Comparison of ENCODE assay signal across 13 cellular contexts in genomic region chr16:25011891-25012499, GRCh38. TPM values are rescaled to one million over a fixed set of nuclear protein-coding genes. Genes with fewer than 3 reads are reported as not detected.
DNase-seq lines count a peak whose midpoint lies in the region; ATAC-seq and TF ChIP-seq lines count a peak whose summit lies in the region.
"Had no signal": no experiment of that assay in that cellular context is flagged by ENCODE, and none has a peak within 500 bp of the region (broad histone marks: within the 10 kb centered on the region; RNA-seq: fewer than 3 reads in every experiment).

No MANE protein-coding gene starts in this region.

- H3K4me3 ChIP-seq in Caco-2 (ENCODE audit: low read depth, low read length) (no peak overlapping the region), Loucy (ENCODE audit: low read length, poor library complexity, severe bottlenecking) (peak overlapping the region; percentile 87), coronary artery (peak overlapping the region; percentile 88), psoas muscle (peak overlapping the region; percentile 76), mesendoderm (ENCODE audit: low read length) (no peak overlapping the region)

- H3K18ac ChIP-seq in mesendoderm (ENCODE audit: low read length) = no peak overlapping the region

- H3K36me3 Mint-ChIP-seq in Caco-2 (ENCODE audit: insufficient read depth, unreplicated experiment) = peaks cover 34% of the 10 kb centered on the region

- intact Hi-C loops in Caco-2 (cut with micrococcal nuclease; ENCODE audit: unreplicated experiment) = loop anchor here (1.0 kb wide), 1 partner anchor 23 kb away; no protein-coding TSS in a partner anchor
- intact Hi-C loops in psoas muscle (cut with DNase I) = loop anchor here (5.0 kb wide), 1 partner anchor 35 kb away; no protein-coding TSS in a partner anchor

- no peak overlapping the region for H2BK15ac ChIP-seq in mesendoderm (replicated peaks; ENCODE audit: low read depth)

- no peaks in the 10 kb centered on the region; the same call in 1 of the 2 replicates for H3K36me3 ChIP-seq in Caco-2 (ENCODE audit: control insufficient read depth, insufficient read depth, low read length)
- no peaks in the 10 kb centered on the region for H3K36me3 ChIP-seq in Loucy (ENCODE audit: insufficient read depth, low read length)
- H3K36me3 ChIP-seq in psoas muscle (ENCODE audit: insufficient read depth in 1 of 2, low read depth in 1 of 2) = peaks cover 0 to 14% of the 10 kb centered on the region in 2 donors
- H3K36me3 ChIP-seq in mesendoderm (ENCODE audit: control insufficient read depth, insufficient read depth, low read length) = no peaks in the 10 kb centered on the region
- H3K36me3 ChIP-seq: left lung had no signal

- no peak overlapping the region for H4K8ac ChIP-seq in mesendoderm (ENCODE audit: low read depth, low read length)

- peak overlapping the region; percentile 82 for H3K27ac Mint-ChIP-seq in Caco-2 (ENCODE audit: unreplicated experiment)

- TF ChIP-seq CTCF in Caco-2 (IDR thresholded peaks at IDR 0.05; ENCODE audit: insufficient read depth in 1 of 2, low read depth in 1 of 2, low read length in 1 of 2, severe bottlenecking in 1 of 2, unreplicated experiment in 1 of 2) = no peak
- TF ChIP-seq CTCF in Loucy (conservative IDR thresholded peaks at IDR 0.05; ENCODE audit: low read length) = no peak
- TF ChIP-seq CTCF in coronary artery (IDR thresholded peaks at IDR 0.05) = no peak
- no peak for TF ChIP-seq CTCF in psoas muscle (IDR thresholded peaks at IDR 0.05)

- H3K4me2 ChIP-seq in Loucy (ENCODE audit: low read depth, low read length, poor library complexity, severe bottlenecking) (peak overlapping the region; percentile 99), mesendoderm (ENCODE audit: low read length) (no peak overlapping the region)

- H4K5ac ChIP-seq in mesendoderm (ENCODE audit: low read length) = no peak overlapping the region

- ATAC-seq in psoas muscle (no peak), GM19455 (IDR thresholded peaks at IDR 0.05; ENCODE audit: unreplicated experiment) (no peak), GM21381 (IDR thresholded peaks at IDR 0.05; ENCODE audit: unreplicated experiment) (no peak)
- ATAC-seq: left lung had no signal

- no peaks in the 10 kb centered on the region for H3K27me3 Mint-ChIP-seq in Caco-2 (ENCODE audit: insufficient read depth, unreplicated experiment)

- H2AFZ ChIP-seq in Loucy (ENCODE audit: low read length) = no peak overlapping the region

- H3K4me3 Mint-ChIP-seq in Caco-2 (ENCODE audit: unreplicated experiment) = peak overlapping the region; percentile 85

- H3K9ac ChIP-seq in Loucy (ENCODE audit: low read depth, low read length, poor library complexity, severe bottlenecking) (no peak overlapping the region), mesendoderm (ENCODE audit: low read length) (no peak overlapping the region)

- no TSS peak for BruUV-seq in Caco-2 (replicated peaks; lab: Mats Ljungman, UMichigan)

- DNase-seq in Caco-2 = no peak
- no peak for DNase-seq in coronary artery (ENCODE audit: low spot score)
- no peak for DNase-seq in psoas muscle
- DNase-seq in mesendoderm = no peak
- DNase-seq in NCI-H1048 (lab: John Stamatoyannopoulos, UW) = no peak
- DNase-seq: GF-D8; left lung; NCI-H1694 treated with DMSO at 0.1 percent for 48 hours; RPMI8226; stimulated activated naive CD4-positive, alpha-beta T cell had no signal

- H3K27ac ChIP-seq in coronary artery = peak overlapping the region; percentile 38 to 77
- peak overlapping the region; percentile 95 for H3K27ac ChIP-seq in psoas muscle
- H3K27ac ChIP-seq in mesendoderm (ENCODE audit: low read depth, low read length) = no peak overlapping the region

- H3K56ac ChIP-seq in mesendoderm (ENCODE audit: low read length) = no peak overlapping the region

- CTCF ChIA-PET in Caco-2 (lab: Charles Lee) = no interaction called here

- peaks cover 30% of the 10 kb centered on the region for H3K4me1 Mint-ChIP-seq in Caco-2 (ENCODE audit: low read depth, unreplicated experiment)

- no peak overlapping the region for H2BK120ac ChIP-seq in mesendoderm (ENCODE audit: low read depth, low read length)

- no peak overlapping the region for H2AK5ac ChIP-seq in mesendoderm (ENCODE audit: low read length)

- no peaks in the 10 kb centered on the region for H3K27me3 ChIP-seq in Caco-2 (replicated peaks; ENCODE audit: control insufficient read depth, insufficient read depth, low read length)
- no peaks in the 10 kb centered on the region for H3K27me3 ChIP-seq in Loucy (ENCODE audit: insufficient read depth, low read length, poor library complexity, severe bottlenecking)
- no peaks in the 10 kb centered on the region for H3K27me3 ChIP-seq in psoas muscle (ENCODE audit: insufficient read depth in 3 of 3, low read length in 2 of 3)
- H3K27me3 ChIP-seq in mesendoderm (ENCODE audit: insufficient read depth, low read length, poor library complexity) = no peaks in the 10 kb centered on the region
- H3K27me3 ChIP-seq: left lung had no signal

- peaks cover 39% of the 10 kb centered on the region for H3K4me1 ChIP-seq in Caco-2
- peaks cover 46% of the 10 kb centered on the region for H3K4me1 ChIP-seq in Loucy (ENCODE audit: insufficient read depth, low read length, poor library complexity, severe bottlenecking)
- H3K4me1 ChIP-seq in psoas muscle = peaks cover 62% of the 10 kb centered on the region
- H3K4me1 ChIP-seq in mesendoderm (ENCODE audit: control insufficient read depth, low read depth, low read length) = peaks cover 2% of the 10 kb centered on the region

- H4K20me1 ChIP-seq in Loucy (ENCODE audit: insufficient read depth, low read length, poor library complexity, severe bottlenecking) = peaks cover 45% of the 10 kb centered on the region

- POLR2A ChIA-PET in Caco-2 (lab: Charles Lee) = no interaction called here

- H3K9me3 Mint-ChIP-seq in Caco-2 (ENCODE audit: unreplicated experiment) = no peaks in the 10 kb centered on the region

- H3F3A ChIP-seq in Loucy (ENCODE audit: low read depth) = peaks cover 3% of the 10 kb centered on the region; the same call in 1 of the 2 replicates

- WGBS in psoas muscle, 3 donors = 76 to 80% (median 80%) methylated on average over 7 of the region's 7 CpGs
- WGBS in mesendoderm (ENCODE audit: extremely low coverage, insufficient coverage, low lambda C conversion rate) = no CpG with 5 or more reads among the region's 7 CpGs

- no peaks in the 10 kb centered on the region for H3K9me3 ChIP-seq in Caco-2
- no peaks in the 10 kb centered on the region for H3K9me3 ChIP-seq in Loucy (ENCODE audit: insufficient read depth, low read depth, low read length)
- no peaks in the 10 kb centered on the region for H3K9me3 ChIP-seq in psoas muscle
- H3K9me3 ChIP-seq: left lung had no signal

- H3K79me2 ChIP-seq in Loucy (ENCODE audit: insufficient read depth, low read length) = peaks cover 85% of the 10 kb centered on the region
- peaks cover 61% of the 10 kb centered on the region for H3K79me2 ChIP-seq in mesendoderm (ENCODE audit: control insufficient read depth, insufficient read depth, low read length)

- H3K4ac ChIP-seq in mesendoderm (ENCODE audit: low read depth, low read length) = no peak overlapping the region

- H3K79me1 ChIP-seq in mesendoderm (ENCODE audit: low read length) = peaks cover 36% of the 10 kb centered on the region

- H3K23ac ChIP-seq in mesendoderm (ENCODE audit: low read length) = no peak overlapping the region

- no peak overlapping the region for H2BK5ac ChIP-seq in mesendoderm (ENCODE audit: low read length)

- no peaks in the 10 kb centered on the region for H3K9me2 ChIP-seq in Loucy (replicated peaks; ENCODE audit: low read depth, low read length)

RNA-seq across cellular contexts. Expression of gene ARHGAP17, which starts 3.2 kb away (rescaled TPM):
- total RNA-seq in Caco-2 (2022) (134 and 142 TPM in 2 replicates), psoas muscle (10 to 100 TPM; 38.6 to 83.0 (median 57.7) TPM)
- polyA plus RNA-seq in psoas muscle = 10 to 100 TPM; 15.9 to 31.7 (median 23.3) TPM
- polyA plus RNA-seq in mesendoderm (2013, experiment 1 of 2) = 61.6 TPM
- 62.5 TPM for polyA plus RNA-seq in mesendoderm (2013, experiment 2 of 2)

Comparison
In these comparisons a context has a peak if more than half of its experiments do, and no peak if none do; other contexts are left out.
1. H3K4me3 ChIP-seq: peak in Loucy (single experiment), coronary artery (single experiment) and psoas muscle (single experiment); none in Caco-2 (single experiment) and mesendoderm (single experiment).